1 cellular context compared by ENCODE assay signal in genomic region chr1:65420590-65421340, GRCh38.
TF ChIP-seq lines count a peak whose summit lies in the region.

TSS of gene LEPR (plus strand) at chr1:65420668. CDS start at chr1:65565566, 144,898 bp downstream.
TSS of gene LEPROT (plus strand) at chr1:65420668. CDS start at chr1:65420725, 57 bp downstream.

TF ChIP-seq in WTC11, 78 proteins besides CTCF, POLR2A, EP300 and RAD21 (continued from another document):
- TF ChIP-seq E2F4 (CRISPR knock-in tag; IDR thresholded peaks at IDR 0.05; ENCODE audit: borderline replicate concordance, low read depth) (no peak), MYBL2 (CRISPR knock-in tag; IDR thresholded peaks at IDR 0.05) (peak; percentile 60; the same call in 1 of the 2 replicates), ZNF232 (CRISPR knock-in tag; IDR thresholded peaks at IDR 0.05) (no peak), PREB (CRISPR knock-in tag; IDR thresholded peaks at IDR 0.05; ENCODE audit: borderline replicate concordance) (no peak), TEAD1 (CRISPR knock-in tag; IDR thresholded peaks at IDR 0.05) (peak; percentile 61; the same call in 1 of the 2 replicates), HMGXB4 (CRISPR knock-in tag; IDR thresholded peaks at IDR 0.05) (peak; percentile 64; the same call in 1 of the 2 replicates), MXD4 (CRISPR knock-in tag; IDR thresholded peaks at IDR 0.05; ENCODE audit: borderline replicate concordance) (no peak), PRDM15 (CRISPR knock-in tag; IDR thresholded peaks at IDR 0.05) (peak; percentile 54; the same call in 1 of the 2 replicates), NFE2L1 (CRISPR knock-in tag; IDR thresholded peaks at IDR 0.05) (no peak), ELF4 (CRISPR knock-in tag; IDR thresholded peaks at IDR 0.05; ENCODE audit: low read depth) (no peak), ERG (CRISPR knock-in tag; IDR thresholded peaks at IDR 0.05) (no peak), SP1 (CRISPR knock-in tag; conservative IDR thresholded peaks at IDR 0.05) (peak; percentile 72; the same call in 1 of the 2 replicates), ZNF416 (CRISPR knock-in tag; IDR thresholded peaks at IDR 0.05) (no peak), MAX (CRISPR knock-in tag; IDR thresholded peaks at IDR 0.05) (peak; percentile 71), SOX15 (CRISPR knock-in tag; IDR thresholded peaks at IDR 0.05) (no peak), KAT7 (CRISPR knock-in tag; IDR thresholded peaks at IDR 0.05; ENCODE audit: borderline replicate concordance) (0 out of 2 replicates have a peak, but pooled peaks have one; percentile 45), ZBTB43 (CRISPR knock-in tag; IDR thresholded peaks at IDR 0.05) (no peak), ZNF219 (CRISPR knock-in tag; IDR thresholded peaks at IDR 0.05; ENCODE audit: borderline replicate concordance) (peak; percentile 73; the same call in 1 of the 2 replicates), ATF3 (CRISPR knock-in tag; conservative IDR thresholded peaks at IDR 0.05) (no peak), E2F1 (CRISPR knock-in tag; IDR thresholded peaks at IDR 0.05) (no peak), MLX (CRISPR knock-in tag; IDR thresholded peaks at IDR 0.05) (no peak), SMAD3 (CRISPR knock-in tag; IDR thresholded peaks at IDR 0.05; ENCODE audit: borderline replicate concordance) (no peak), TCF7 (CRISPR knock-in tag; IDR thresholded peaks at IDR 0.05; ENCODE audit: low read depth) (no peak), CREM (CRISPR knock-in tag; IDR thresholded peaks at IDR 0.05) (0 out of 2 replicates have a peak, but pooled peaks have one; percentile 18), PRRX2 (CRISPR knock-in tag; IDR thresholded peaks at IDR 0.05) (no peak), ATF1 (CRISPR knock-in tag; IDR thresholded peaks at IDR 0.05) (no peak), GABPB1 (CRISPR knock-in tag; IDR thresholded peaks at IDR 0.05) (0 out of 2 replicates have a peak, but pooled peaks have one; percentile 42), ZNF263 (CRISPR knock-in tag; IDR thresholded peaks at IDR 0.05; ENCODE audit: low read depth) (no peak), ESRRA (CRISPR knock-in tag; IDR thresholded peaks at IDR 0.05; ENCODE audit: borderline replicate concordance) (no peak), USF2 (CRISPR knock-in tag; IDR thresholded peaks at IDR 0.05) (no peak), ARID4B (CRISPR knock-in tag; IDR thresholded peaks at IDR 0.05; ENCODE audit: borderline replicate concordance) (peak; percentile 67; the same call in 1 of the 2 replicates)
